1 cellular context compared by ENCODE assay signal in genomic region chr4:174538876-174539250, GRCh38.
TF ChIP-seq lines count a peak whose summit lies in the region.

No MANE protein-coding gene starts in this region.

TF ChIP-seq in K562, 482 proteins besides CTCF, POLR2A, EP300 and RAD21 (continued from another document):
- no peak for TF ChIP-seq ARID3A (IDR thresholded peaks at IDR 0.05; ENCODE audit: borderline replicate concordance, low read depth, low read length)
- TF ChIP-seq ATF1 (CRISPR knock-in tag; IDR thresholded peaks at IDR 0.05), result no peak
- TF ChIP-seq ATF1 (tag; IDR thresholded peaks at IDR 0.05), result no peak
- no peak for TF ChIP-seq AFF4 (CRISPR knock-in tag; IDR thresholded peaks at IDR 0.05)
- no peak for TF ChIP-seq MTA3 (IDR thresholded peaks at IDR 0.05; ENCODE audit: borderline replicate concordance)
